Comparison of ENCODE assay signal across 10 cellular contexts in the genomic region with DNA sequence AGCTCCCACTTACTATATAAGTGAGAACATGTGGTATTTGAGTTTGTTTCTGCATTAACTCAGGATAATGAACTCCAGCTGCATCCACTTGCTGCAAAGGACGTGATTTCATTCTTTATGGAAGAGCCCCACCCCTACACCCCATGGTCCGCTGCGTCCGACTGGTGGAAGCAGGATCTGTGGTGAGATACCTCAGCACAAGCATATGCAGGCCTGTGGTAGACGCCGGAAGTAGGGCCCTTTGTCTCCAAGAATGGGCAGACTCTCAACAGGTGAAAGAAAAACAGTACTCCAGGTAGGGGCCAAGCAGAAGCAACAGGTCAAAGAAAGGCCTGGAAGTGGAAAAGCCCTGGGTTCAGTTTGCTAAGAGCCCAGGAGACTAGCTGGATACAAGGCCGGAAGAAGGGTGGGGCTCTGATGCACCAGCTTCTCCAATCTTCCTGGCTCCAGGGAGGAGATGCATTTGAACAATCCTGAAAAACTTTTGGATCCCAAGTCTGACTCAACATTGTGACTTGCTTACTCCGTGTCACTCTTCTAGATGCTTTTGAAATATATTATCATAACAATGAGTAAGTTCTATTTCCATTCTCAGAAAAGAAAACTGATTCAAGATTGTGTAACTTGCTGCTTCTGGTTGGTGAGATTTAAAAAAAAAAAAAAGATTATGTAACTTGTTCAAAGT. TPM values are rescaled to one million over a fixed set of nuclear protein-coding genes. Genes with fewer than 3 reads are reported as not detected.
DNase-seq lines count a peak whose midpoint lies in the region; ATAC-seq, FAIRE-seq and TF ChIP-seq lines count a peak whose summit lies in the region.
"Had no signal": no experiment of that assay in that cellular context is flagged by ENCODE, and none has a peak within 500 bp of the region (broad histone marks: within the 10 kb centered on the region; RNA-seq: fewer than 3 reads in every experiment).

No MANE protein-coding gene starts in this region.

- H3K36me3 Mint-ChIP-seq in astrocyte (ENCODE audit: low read depth, unreplicated experiment) = peaks cover 6% of the 10 kb centered on the region

- peak overlapping the region; percentile 52 for H3K4me3 Mint-ChIP-seq in astrocyte (ENCODE audit: unreplicated experiment)

- WGBS in lung, 2 donors = 69 to 70% methylated on average over 8 of the region's 8 CpGs

- no peak overlapping the region for H3K27ac Mint-ChIP-seq in astrocyte (ENCODE audit: unreplicated experiment)

- H3K9me3 ChIP-seq in astrocyte (ENCODE audit: insufficient read depth, low read depth, low read length) = no peaks in the 10 kb centered on the region
- H3K9me3 ChIP-seq in lung (ENCODE audit: control insufficient read depth in 2 of 2, insufficient read depth in 1 of 2, low read length in 1 of 2) = no peaks in the 10 kb centered on the region

- peaks cover 3% of the 10 kb centered on the region for H3K9me3 Mint-ChIP-seq in astrocyte (ENCODE audit: unreplicated experiment)

- H3K4me1 ChIP-seq in astrocyte (ENCODE audit: insufficient read depth, low read length) (peaks cover 24% of the 10 kb centered on the region), lung (ENCODE audit: control insufficient read depth in 2 of 2, insufficient read depth in 2 of 2, low read length in 2 of 2) (peaks cover 6 to 7% of the 10 kb centered on the region in 2 donors)

- DNase-seq in AG09319 (ENCODE audit: extremely low read depth, low read depth) (peak; percentile 85), HT1080 (ENCODE audit: low read depth) (peak; percentile 79), astrocyte (ENCODE audit: low read depth) (peak; percentile 72), lung (ENCODE audit: low spot score) (no peak), germinal center (ENCODE audit: low spot score) (no peak), H7 (no peak)
- DNase-seq in stimulated activated CD4-positive, alpha-beta T cell treated with anti-CD3 and anti-CD28 coated beads, Interleukin-2, amount 100 ng/mL, for 24 hours = no peak
- DNase-seq: islet precursor cell had no signal

- H3K79me2 ChIP-seq in astrocyte (ENCODE audit: insufficient read depth, low read length) = peaks cover 13% of the 10 kb centered on the region

- peaks cover 21% of the 10 kb centered on the region for H3K4me1 Mint-ChIP-seq in astrocyte (ENCODE audit: low read depth, unreplicated experiment)

- H3K27me3 ChIP-seq in astrocyte (ENCODE audit: insufficient read depth, low read length) (no peaks in the 10 kb centered on the region), lung (ENCODE audit: control insufficient read depth, insufficient read depth) (no peaks in the 10 kb centered on the region), H7 (ENCODE audit: control insufficient read depth, insufficient read depth, low read length) (peaks cover 20% of the 10 kb centered on the region)

- no peak for ATAC-seq in lung (ENCODE audit: insufficient read depth, low FRiP score)
- ATAC-seq in HG02970 (IDR thresholded peaks at IDR 0.05; ENCODE audit: low FRiP score, unreplicated experiment) = no peak

- peak overlapping the region; percentile 17 for H3K9ac ChIP-seq in astrocyte (ENCODE audit: low read length)

- peak overlapping the region; percentile 92 for H3K4me2 ChIP-seq in astrocyte (ENCODE audit: low read length)

- H4K20me1 ChIP-seq in astrocyte (ENCODE audit: insufficient read depth, low read length) = no peaks in the 10 kb centered on the region

- H3K36me3 ChIP-seq in astrocyte (ENCODE audit: insufficient read depth, low read length) (no peaks in the 10 kb centered on the region), lung (ENCODE audit: control insufficient read depth in 2 of 2, insufficient read depth in 2 of 2, low read length in 2 of 2) (no peaks in the 10 kb centered on the region), H7 (replicated peaks; ENCODE audit: control insufficient read depth, insufficient read depth, low read length) (no peaks in the 10 kb centered on the region)

- H3K27ac ChIP-seq in astrocyte (ENCODE audit: low read depth, low read length) (peak overlapping the region; percentile 82), lung (ENCODE audit: low read depth in 1 of 2, low read length in 1 of 2) (peak overlapping the region; percentile 21 to 40)

- TF ChIP-seq CTCF in AG09319 (IDR thresholded peaks at IDR 0.05; ENCODE audit: low read depth, low read length) (no peak), astrocyte (IDR thresholded peaks at IDR 0.05; ENCODE audit: insufficient read depth, low read depth, low read length) (no peak), lung (IDR thresholded peaks at IDR 0.05; ENCODE audit: control extremely low read depth, extremely low read depth) (no peak)

- no peak overlapping the region for H2AFZ ChIP-seq in astrocyte (ENCODE audit: low read depth, low read length)

- no peak overlapping the region for H3K4me3 ChIP-seq in astrocyte (ENCODE audit: insufficient read depth, low read depth, low read length)
- H3K4me3 ChIP-seq in lung = no peak overlapping the region
- H3K4me3 ChIP-seq in H7 (ENCODE audit: insufficient read depth, low read depth, low read length) = no peak overlapping the region

- no peak for FAIRE-seq in astrocyte (lab: Jason Lieb, UNC)
- FAIRE-seq: GM18507 had no signal

- H3K27me3 Mint-ChIP-seq in astrocyte (ENCODE audit: low read depth, unreplicated experiment) = no peaks in the 10 kb centered on the region

RNA-seq across cellular contexts. Expression of gene NEAT1, which starts 30.4 kb away (rescaled TPM):
- total RNA-seq in HT1080 (2014; rRNA removed; shearing (Covaris generic)) = 7.9 and 12.9 TPM in 2 replicates
- 77.8 and 83.7 TPM in 2 replicates for polyA plus RNA-seq in HT1080 (2015; cell fraction: cytosol; rRNA removed)
- 1,405 and 1,942 TPM in 2 replicates for polyA plus RNA-seq in HT1080 (2015; cell fraction: nucleus; rRNA removed)
- total RNA-seq in astrocyte (202 and 317 TPM in 2 replicates), lung (100 to 1,000 TPM; 518 to 912 TPM)
- 1,000 to 10,000 TPM in 1 of 2 donors, 100 to 1,000 TPM in 1; 481 to 1,176 TPM for polyA plus RNA-seq in lung
- 6.4 and 10.6 TPM in 2 replicates for total RNA-seq in H7 (2014; rRNA removed; shearing (Covaris generic))

RNA-seq across cellular contexts. Expression of gene MALAT1, which starts 45.9 kb away (rescaled TPM):
- 433 and 571 TPM in 2 replicates for total RNA-seq in HT1080 (2014; rRNA removed; shearing (Covaris generic))
- 14.7 and 23.6 TPM in 2 replicates for polyA plus RNA-seq in HT1080 (2015; cell fraction: cytosol; rRNA removed)
- 703 and 1,083 TPM in 2 replicates for polyA plus RNA-seq in HT1080 (2015; cell fraction: nucleus; rRNA removed)
- total RNA-seq in astrocyte (7,772 and 8,991 TPM in 2 replicates), lung (over 10,000 TPM; 10,633 to 48,332 TPM)
- 1,000 to 10,000 TPM in 1 of 2 donors, 100 to 1,000 TPM in 1; 125 to 2,965 TPM for polyA plus RNA-seq in lung
- total RNA-seq in H7 (2014; rRNA removed; shearing (Covaris generic)) = 456 and 1,088 TPM in 2 replicates

Comparison
In these comparisons a context has a peak if more than half of its experiments do, and no peak if none do; other contexts are left out.
1. DNase-seq: peak in AG09319 (single experiment), HT1080 (single experiment) and astrocyte (single experiment); none in lung (single experiment), germinal center (single experiment), H7 (single experiment) and stimulated activated CD4-positive, alpha-beta T cell treated with anti-CD3 and anti-CD28 coated beads, Interleukin-2, amount 100 ng/mL, for 24 hours (0 of 2).
2. RNA of gene NEAT1, which starts 30.4 kb away (total RNA-seq): 518 to 912 TPM in lung and 202 to 317 TPM in astrocyte; 7.9 to 12.9 TPM in HT1080 and 6.4 to 10.6 TPM in H7; every median in the first group is over 10 times any median in the second.